In the genomic region with DNA sequence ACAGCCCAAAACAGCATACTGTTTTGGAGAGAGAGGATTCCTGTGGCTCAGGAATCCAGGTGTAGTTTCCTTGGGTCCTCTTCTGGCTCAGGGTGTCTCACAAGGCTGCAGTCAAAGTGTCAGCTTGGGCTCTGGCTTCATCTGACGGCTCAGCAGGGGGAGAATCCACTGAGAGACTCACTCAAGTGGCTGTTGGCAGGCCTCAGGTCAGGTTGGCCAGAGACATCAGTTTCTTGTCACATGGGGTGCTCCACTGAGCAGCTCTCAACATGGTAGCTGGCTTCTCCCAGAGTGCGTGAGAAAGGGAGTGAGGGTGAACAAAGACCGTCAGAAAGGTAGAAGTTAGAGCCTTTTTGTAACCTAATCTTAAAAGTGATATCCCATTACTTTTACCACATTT, we compare ENCODE assay signal across 17 cellular contexts.
"Had no signal": no experiment of that assay in that cellular context is flagged by ENCODE, and none has a peak within 500 bp of the region (broad histone marks: within the 10 kb centered on the region; RNA-seq: fewer than 3 reads in every experiment).

No MANE protein-coding gene starts in this region.

- H3K9me3 ChIP-seq: SJSA1 had no signal

- DNase-seq: KBM-7, MV-4-11, NCI-H1048, NCI-H1436 treated with DMSO at 0.1 percent for 48 hours, NCI-H1694, NCI-H187 treated with DMSO at 0.1 percent for 48 hours, NCI-H2029 treated with DMSO at 0.1 percent for 48 hours, NCI-H2171 treated with DMSO at 0.1 percent for 48 hours, NCI-H345, NCI-H446 treated with DMSO at 0.1 percent for 48 hours, NCI-H510A treated with DMSO at 0.1 percent for 48 hours, NCI-H526, NCI-H82, SIG-M5 had no signal

- H3K27ac ChIP-seq: RWPE1, SJSA1, SK-N-MC had no signal

- H3K36me3 ChIP-seq: SJSA1 had no signal

- H3K4me3 ChIP-seq: SJSA1, SK-N-MC had no signal

- H3K27me3 ChIP-seq: SJSA1 had no signal
